9 cellular contexts compared by ENCODE assay signal in the genomic region with DNA sequence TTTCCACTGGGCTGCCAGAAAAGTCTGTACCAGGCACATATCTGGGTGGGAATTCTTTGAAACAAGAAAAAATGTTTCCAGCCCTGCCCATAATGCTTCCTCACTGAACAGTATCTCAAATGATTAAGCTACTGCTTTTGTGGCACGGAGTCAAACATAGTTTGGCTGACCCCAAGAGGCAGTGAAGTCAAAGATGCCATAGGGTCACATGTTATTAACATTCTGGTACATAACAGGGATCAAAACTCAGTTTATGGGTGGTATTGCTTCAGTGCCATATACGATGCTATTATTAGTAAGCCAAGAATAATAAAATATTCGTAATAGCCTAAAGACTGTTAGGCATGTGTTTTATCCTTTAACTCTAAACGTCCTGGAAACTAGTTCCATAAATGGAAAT.
A peak's percentile ranks its signal among the peaks of the same experiment; 100 is the strongest.
DNase-seq lines count a peak whose midpoint lies in the region; ATAC-seq and TF ChIP-seq lines count a peak whose summit lies in the region.
"Had no signal": no experiment of that assay in that cellular context is flagged by ENCODE, and none has a peak within 500 bp of the region (broad histone marks: within the 10 kb centered on the region; RNA-seq: fewer than 3 reads in every experiment).

No MANE protein-coding gene starts in this region.

- H3K27ac ChIP-seq in right lobe of liver: peak overlapping the region in 2 of 3 donors; percentile 30 to 45
- peak overlapping the region; percentile 6 to 85 (median 76) for H3K27ac ChIP-seq in tibial nerve

- H3K9me3 ChIP-seq in right lobe of liver: no peaks in the 10 kb centered on the region
- no peaks in the 10 kb centered on the region for H3K9me3 ChIP-seq in tibial nerve

- peak; percentile 41 to 58 (median 48) for ATAC-seq in right lobe of liver
- ATAC-seq in GM19397 (IDR thresholded peaks at IDR 0.05; ENCODE audit: unreplicated experiment): no peak
- no peak for ATAC-seq in HG02571 (IDR thresholded peaks at IDR 0.05; ENCODE audit: unreplicated experiment)

- peak in 1 of 2 donors; percentile 77 for TF ChIP-seq EP300 in tibial nerve (IDR thresholded peaks at IDR 0.05)

- TF ChIP-seq CTCF in right lobe of liver (IDR thresholded peaks at IDR 0.05) (no peak), tibial nerve (IDR thresholded peaks at IDR 0.05) (no peak)

- no peak for TF ChIP-seq POLR2A in right lobe of liver (IDR thresholded peaks at IDR 0.05)
- TF ChIP-seq POLR2A in tibial nerve (IDR thresholded peaks at IDR 0.05): no peak

- intact Hi-C loops in right lobe of liver (cut with DNase I): no loop called here

- H3K27me3 ChIP-seq in right lobe of liver (no peaks in the 10 kb centered on the region), tibial nerve (no peaks in the 10 kb centered on the region)

- H3K4me1 ChIP-seq in right lobe of liver (no peaks in the 10 kb centered on the region), tibial nerve (peaks cover 0 to 71% (median 16%) of the 10 kb centered on the region in 4 donors)

- WGBS in right lobe of liver (ENCODE audit: insufficient coverage, low coverage, low lambda C conversion rate, missing lambda C conversion rate): 27% methylated on average over 4 of the region's 4 CpGs
- 15% methylated on average over 4 of the region's 4 CpGs for WGBS in tibial nerve, 2 donors

- DNase-seq in LHCN-M2 (ENCODE audit: low read depth): peak; percentile 87
- DNase-seq in dermis blood vessel endothelial cell: peak; percentile 84
- DNase-seq in right lobe of liver: no peak
- peak in 1 of 2 donors; percentile 33 for DNase-seq in tibial nerve (ENCODE audit: low spot score in 2 of 2)
- DNase-seq in NCI-H1930 (lab: John Stamatoyannopoulos, UW): no peak
- DNase-seq in NCI-H187 treated with DMSO at 0.1 percent for 48 hours (lab: John Stamatoyannopoulos, UW): no peak
- DNase-seq: activated naive CD4-positive, alpha-beta T cell treated with anti-CD3 and anti-CD28 coated beads, Interleukin-2, amount 50 U/mL, for 16 hours had no signal

- H3K4me3 ChIP-seq in right lobe of liver: no peak overlapping the region
- no peak overlapping the region for H3K4me3 ChIP-seq in tibial nerve

- no peaks in the 10 kb centered on the region for H3K36me3 ChIP-seq in right lobe of liver
- peaks cover 0 to 22% (median 0%) of the 10 kb centered on the region in 3 donors for H3K36me3 ChIP-seq in tibial nerve

Comparison
In these comparisons a context has a peak if more than half of its experiments do, and no peak if none do; other contexts are left out.
1. DNase-seq: peak in LHCN-M2 (single experiment) and dermis blood vessel endothelial cell (single experiment); none in right lobe of liver (0 of 3), NCI-H1930 (0 of 2) and NCI-H187 treated with DMSO at 0.1 percent for 48 hours (single experiment).
2. ATAC-seq: peak in right lobe of liver (4 of 4); none in GM19397 (single experiment) and HG02571 (single experiment).